Comparison of ENCODE assay signal across 13 cellular contexts in genomic region chr6:35014341-35014740, GRCh38.
DNase-seq lines count a peak whose midpoint lies in the region; ATAC-seq and TF ChIP-seq lines count a peak whose summit lies in the region.
"Had no signal": no experiment of that assay in that cellular context is flagged by ENCODE, and none has a peak within 500 bp of the region (broad histone marks: within the 10 kb centered on the region; RNA-seq: fewer than 3 reads in every experiment).

No MANE protein-coding gene starts in this region.

- H3K4me1 Mint-ChIP-seq in activated CD4-positive, alpha-beta memory T cell treated with anti-CD3 and anti-CD28 coated beads, Interleukin-2, amount 10 ng/mL, durations not matched to agents 7 days and 5 days = peaks cover 16% of the 10 kb centered on the region
- H3K4me1 Mint-ChIP-seq: natural killer cell had no signal

- no peaks in the 10 kb centered on the region for H3K27me3 ChIP-seq in right cardiac atrium (ENCODE audit: control insufficient read depth, insufficient read depth)
- no peaks in the 10 kb centered on the region for H3K27me3 ChIP-seq in vagina
- no peaks in the 10 kb centered on the region for H3K27me3 ChIP-seq in ovary

- H3K9me3 ChIP-seq in right cardiac atrium (ENCODE audit: control insufficient read depth, low read length) = no peaks in the 10 kb centered on the region
- no peaks in the 10 kb centered on the region for H3K9me3 ChIP-seq in vagina
- no peaks in the 10 kb centered on the region for H3K9me3 ChIP-seq in ovary

- 60% methylated on average over 1 of the region's 1 CpG for WGBS in right cardiac atrium
- 81 to 98% (median 92%) methylated on average over 1 of the region's 1 CpG for WGBS in ovary, 3 donors

- POLR2A ChIA-PET in activated CD4-positive, alpha-beta memory T cell treated with anti-CD3 and anti-CD28 coated beads, Interleukin-2, amount 10 ng/mL, durations not matched to agents 7 days and 5 days (lab: Charles Lee) = no interaction called here

- peak overlapping the region; percentile 59 for H3K27ac ChIP-seq in right cardiac atrium (ENCODE audit: low read length)
- H3K27ac ChIP-seq in epithelial cell of prostate = peak overlapping the region; percentile 51
- H3K27ac ChIP-seq in vagina = peak overlapping the region; percentile 5
- H3K27ac ChIP-seq in ovary = no peak overlapping the region
- H3K27ac ChIP-seq: WERI-Rb-1 had no signal

- no peaks in the 10 kb centered on the region for H3K27me3 Mint-ChIP-seq in activated CD4-positive, alpha-beta memory T cell treated with anti-CD3 and anti-CD28 coated beads, Interleukin-2, amount 10 ng/mL, durations not matched to agents 7 days and 5 days
- H3K27me3 Mint-ChIP-seq: activated naive CD8-positive, alpha-beta T cell treated with anti-CD3 and anti-CD28 coated beads, Interleukin-2, amount 10 ng/mL, durations not matched to agents 7 days and 5 days had no signal

- TF ChIP-seq EP300 in ovary (IDR thresholded peaks at IDR 0.05) = no peak

- H3K4me1 ChIP-seq in right cardiac atrium (ENCODE audit: control insufficient read depth, insufficient read depth, low read length) = peaks cover 18% of the 10 kb centered on the region
- H3K4me1 ChIP-seq in vagina = peaks cover 38% of the 10 kb centered on the region
- H3K4me1 ChIP-seq in ovary (ENCODE audit: insufficient read depth) = peaks cover 17% of the 10 kb centered on the region

- no peak overlapping the region for H3K4me3 Mint-ChIP-seq in activated CD4-positive, alpha-beta memory T cell treated with anti-CD3 and anti-CD28 coated beads, Interleukin-2, amount 10 ng/mL, durations not matched to agents 7 days and 5 days
- H3K4me3 Mint-ChIP-seq: activated naive CD8-positive, alpha-beta T cell treated with anti-CD3 and anti-CD28 coated beads, Interleukin-2, amount 10 ng/mL, durations not matched to agents 7 days and 5 days; natural killer cell had no signal

- intact Hi-C loops in right cardiac atrium (cut with DNase I) = no loop called here
- intact Hi-C loops in left cardiac atrium (cut with DNase I) = no loop called here
- intact Hi-C loops in vagina (cut with DNase I) = no loop called here
- intact Hi-C loops in ovary (cut with DNase I) = no loop called here

- peak in 1 of 2 donors; percentile 12 for ATAC-seq in right cardiac atrium
- no peak for ATAC-seq in left cardiac atrium
- ATAC-seq: natural killer cell had no signal

- H3K27ac Mint-ChIP-seq in activated CD4-positive, alpha-beta memory T cell treated with anti-CD3 and anti-CD28 coated beads, Interleukin-2, amount 10 ng/mL, durations not matched to agents 7 days and 5 days = no peak overlapping the region
- H3K27ac Mint-ChIP-seq: activated naive CD8-positive, alpha-beta T cell treated with anti-CD3 and anti-CD28 coated beads, Interleukin-2, amount 10 ng/mL, durations not matched to agents 7 days and 5 days; natural killer cell had no signal

- peak in 2 of 3 donors; percentile 31 to 60 for DNase-seq in right cardiac atrium
- DNase-seq in left cardiac atrium = no peak
- no peak for DNase-seq in epithelial cell of prostate (ENCODE audit: low read depth, low spot score)
- peak; percentile 49 for DNase-seq in occipital lobe (lab: John Stamatoyannopoulos, UW)
- DNase-seq in vagina (ENCODE audit: extremely low spot score in 2 of 2) = no peak
- DNase-seq in ovary = no peak
- DNase-seq in activated CD4-positive, alpha-beta memory T cell treated with anti-CD3 and anti-CD28 coated beads, Interleukin-2, amount 10 ng/mL, durations not matched to agents 7 days and 5 days = no peak
- no peak for DNase-seq in GOT3 (lab: John Stamatoyannopoulos, UW)
- DNase-seq: activated CD8-positive, alpha-beta memory T cell treated with anti-CD3 and anti-CD28 coated beads, Interleukin-2, amount 50 U/mL, for 4 hours; activated naive CD8-positive, alpha-beta T cell treated with anti-CD3 and anti-CD28 coated beads, Interleukin-2, amount 10 ng/mL, durations not matched to agents 7 days and 5 days; natural killer cell; NCI-H2171 treated with DMSO at 0.1 percent for 48 hours; WERI-Rb-1 had no signal

- no peaks in the 10 kb centered on the region for H3K36me3 Mint-ChIP-seq in activated CD4-positive, alpha-beta memory T cell treated with anti-CD3 and anti-CD28 coated beads, Interleukin-2, amount 10 ng/mL, durations not matched to agents 7 days and 5 days (ENCODE audit: low read depth)
- H3K36me3 Mint-ChIP-seq: activated naive CD8-positive, alpha-beta T cell treated with anti-CD3 and anti-CD28 coated beads, Interleukin-2, amount 10 ng/mL, durations not matched to agents 7 days and 5 days; natural killer cell had no signal

- no peaks in the 10 kb centered on the region for H3K36me3 ChIP-seq in vagina
- H3K36me3 ChIP-seq in ovary = no peaks in the 10 kb centered on the region

- TF ChIP-seq POLR2A in vagina (IDR thresholded peaks at IDR 0.05) (no peak), ovary (IDR thresholded peaks at IDR 0.05) (no peak)

- TF ChIP-seq CTCF in vagina (IDR thresholded peaks at IDR 0.05) (no peak), ovary (IDR thresholded peaks at IDR 0.05) (no peak)

- CTCF ChIA-PET in activated CD4-positive, alpha-beta memory T cell treated with anti-CD3 and anti-CD28 coated beads, Interleukin-2, amount 10 ng/mL, durations not matched to agents 7 days and 5 days (lab: Charles Lee) = interaction anchor here (1.0 kb wide), 1 partner anchor 191 kb away, joined by 3 read pairs; no protein-coding TSS in a partner anchor

- no peaks in the 10 kb centered on the region for H3K9me3 Mint-ChIP-seq in activated CD4-positive, alpha-beta memory T cell treated with anti-CD3 and anti-CD28 coated beads, Interleukin-2, amount 10 ng/mL, durations not matched to agents 7 days and 5 days
- H3K9me3 Mint-ChIP-seq: activated naive CD8-positive, alpha-beta T cell treated with anti-CD3 and anti-CD28 coated beads, Interleukin-2, amount 10 ng/mL, durations not matched to agents 7 days and 5 days; natural killer cell had no signal

- H3K4me3 ChIP-seq in right cardiac atrium (ENCODE audit: low read length) (no peak overlapping the region), vagina (no peak overlapping the region), ovary (no peak overlapping the region)

Comparison
In these comparisons a context has a peak if more than half of its experiments do, and no peak if none do; other contexts are left out.
1. DNase-seq: peak in right cardiac atrium (2 of 3) and occipital lobe (single experiment); none in left cardiac atrium (single experiment), epithelial cell of prostate (single experiment), vagina (0 of 2), ovary (0 of 5), activated CD4-positive, alpha-beta memory T cell treated with anti-CD3 and anti-CD28 coated beads, Interleukin-2, amount 10 ng/mL, durations not matched to agents 7 days and 5 days (single experiment) and GOT3 (single experiment).
2. H3K27ac ChIP-seq: peak in right cardiac atrium (single experiment), epithelial cell of prostate (single experiment) and vagina (single experiment); none in ovary (0 of 2).